In the genomic region with DNA sequence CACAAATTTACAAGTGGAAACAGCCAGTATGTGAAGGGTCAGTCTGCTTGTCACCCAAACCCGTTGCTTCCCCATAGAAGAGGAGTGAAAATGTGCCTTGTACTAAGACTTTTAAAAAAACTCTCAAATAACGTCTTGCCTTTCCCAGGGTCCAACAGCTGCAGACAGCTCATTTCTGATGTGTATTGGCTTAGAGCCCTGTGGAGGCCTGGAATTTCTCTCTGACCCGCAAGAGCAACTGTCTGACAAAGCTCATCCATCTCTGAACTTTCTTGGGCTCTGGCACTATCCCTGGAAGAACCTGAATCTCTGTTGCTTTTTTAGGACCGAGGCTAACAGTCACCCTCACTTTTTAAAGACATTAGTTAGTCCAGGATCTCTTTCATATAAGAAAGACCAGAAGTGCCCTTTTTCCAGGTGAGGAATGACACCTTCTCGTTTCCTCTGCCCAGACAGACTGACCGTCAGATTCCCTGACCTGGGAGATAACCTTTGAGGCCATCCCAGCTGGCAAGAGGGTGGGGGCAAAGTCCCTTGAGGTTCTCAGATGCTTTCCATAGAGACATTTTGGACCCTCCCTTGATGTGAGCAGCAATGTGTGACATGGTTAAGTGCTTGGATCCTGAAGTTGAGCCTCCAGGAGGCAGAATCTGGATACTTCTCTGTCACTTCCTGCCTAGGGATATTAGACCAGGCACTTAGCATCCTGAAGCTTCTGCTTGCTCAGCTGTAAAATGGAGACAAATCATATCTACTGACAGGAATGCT, we compare ENCODE assay signal across 17 cellular contexts. TPM values are rescaled to one million over a fixed set of nuclear protein-coding genes. Genes with fewer than 3 reads are reported as not detected.
DNase-seq lines count a peak whose midpoint lies in the region; ATAC-seq, FAIRE-seq and TF ChIP-seq lines count a peak whose summit lies in the region.
"Had no signal": no experiment of that assay in that cellular context is flagged by ENCODE, and none has a peak within 500 bp of the region (broad histone marks: within the 10 kb centered on the region; RNA-seq: fewer than 3 reads in every experiment).

No MANE protein-coding gene starts in this region.

- no peak overlapping the region for H2BK20ac ChIP-seq in H1 (ENCODE audit: low read length)

- no peak overlapping the region for H4K91ac ChIP-seq in H1 (replicated peaks; ENCODE audit: insufficient read length, low read length)

- H3K4me2 ChIP-seq in H1 (ENCODE audit: insufficient read depth in 1 of 2, low read depth in 2 of 2, low read length in 2 of 2) = no peak overlapping the region

- no peak for TF ChIP-seq RAD21 in H1 (IDR thresholded peaks at IDR 0.05 in 1 of 2, conservative IDR thresholded peaks at IDR 0.05 in 1 of 2; ENCODE audit: low read depth in 2 of 2, low read length in 2 of 2)

- DNase-seq in Right ventricle myocardium inferior (ENCODE audit: missing footprints) (no peak), right atrium auricular region (ENCODE audit: low spot score) (no peak), H1 (ENCODE audit: low read depth in 1 of 2, low spot score in 2 of 2) (no peak), right lobe of liver (no peak), upper lobe of right lung (no peak), epidermal melanocyte (ENCODE audit: insufficient read length, low spot score) (no peak), NCI-H69 (lab: John Stamatoyannopoulos, UW) (no peak)
- DNase-seq in activated CD8-positive, alpha-beta T cell treated with anti-CD3 and anti-CD28 coated beads, Interleukin-2, amount 10 ng/mL, durations not matched to agents 7 days and 5 days = no peak
- DNase-seq: 8988T; activated CD4-positive, alpha-beta T cell treated with anti-CD3 and anti-CD28 coated beads for 36 hours; activated T-cell treated with anti-CD3 and anti-CD28 coated beads, Interleukin-2, amount 50 U/mL, for 48 hours; kidney glomerular epithelial cell; natural killer cell; NCI-H1694 treated with DMSO at 0.1 percent for 48 hours; stimulated activated naive B cell treated with anti-CD40 and anti-IgM and Interleukin-4, amounts not matched to agents 10 μg/mL and 1 μg/mL and 100 μg/mL, for 72 hours had no signal

- CTCF ChIA-PET in H1 (lab: Charles Lee; ENCODE audit: partially characterized antibody) = interaction anchor here (0.7 to 43.0 kb wide), 11 partner anchors 9 to 95 kb away, joined by 3 to 908 read pairs (median 8); no protein-coding TSS in a partner anchor
- CTCF ChIA-PET in activated CD8-positive, alpha-beta T cell treated with anti-CD3 and anti-CD28 coated beads, Interleukin-2, amount 10 ng/mL, durations not matched to agents 7 days and 5 days (lab: Charles Lee) = interaction anchor here (0.9 to 1.2 kb wide), 3 partner anchors 12 to 16 kb away, joined by 3 to 5 read pairs (median 3); no protein-coding TSS in a partner anchor

- no peak overlapping the region for H2AK5ac ChIP-seq in H1 (ENCODE audit: low read depth, low read length)

- WGBS in H1 (ENCODE audit: extremely low coverage in 1 of 2, insufficient coverage in 1 of 2, insufficient read length in 1 of 2, insufficient replicate concordance in 2 of 2, low coverage in 1 of 2, low lambda C conversion rate in 2 of 2, missing lambda C conversion rate in 1 of 2), 2 experiments = 72% methylated on average over 6 of the region's 6 CpGs; no CpG with 5 or more reads in 1 of the 2 experiments
- 31% methylated on average over 4 of the region's 6 CpGs for WGBS in right lobe of liver (ENCODE audit: insufficient coverage, low coverage, low lambda C conversion rate, missing lambda C conversion rate)

- H2BK15ac ChIP-seq in H1 (ENCODE audit: low read length) = no peak overlapping the region

- H3K79me1 ChIP-seq in H1 (ENCODE audit: low read depth, low read length) = no peaks in the 10 kb centered on the region

- no peaks in the 10 kb centered on the region for H3K36me3 ChIP-seq in right atrium auricular region
- no peaks in the 10 kb centered on the region for H3K36me3 ChIP-seq in H1 (ENCODE audit: control insufficient read depth in 2 of 4, insufficient read depth in 4 of 4, low read length in 3 of 4)
- H3K36me3 ChIP-seq in right lobe of liver = no peaks in the 10 kb centered on the region
- no peaks in the 10 kb centered on the region for H3K36me3 ChIP-seq in upper lobe of right lung

- no peak overlapping the region for H2BK5ac ChIP-seq in H1 (ENCODE audit: low read depth, low read length)

- no peak overlapping the region for H3K23ac ChIP-seq in H1 (ENCODE audit: insufficient read length)

- H3K27ac Mint-ChIP-seq in activated CD8-positive, alpha-beta T cell treated with anti-CD3 and anti-CD28 coated beads, Interleukin-2, amount 10 ng/mL, durations not matched to agents 7 days and 5 days = no peak overlapping the region
- H3K27ac Mint-ChIP-seq: activated CD4-positive, alpha-beta T cell treated with anti-CD3 and anti-CD28 coated beads for 36 hours; natural killer cell; stimulated activated naive B cell treated with anti-CD40 and anti-IgM and Interleukin-4, amounts not matched to agents 10 μg/mL and 1 μg/mL and 100 μg/mL, for 72 hours had no signal

- H3K4me3 Mint-ChIP-seq in activated CD8-positive, alpha-beta T cell treated with anti-CD3 and anti-CD28 coated beads, Interleukin-2, amount 10 ng/mL, durations not matched to agents 7 days and 5 days = no peak overlapping the region
- H3K4me3 Mint-ChIP-seq: activated CD4-positive, alpha-beta T cell treated with anti-CD3 and anti-CD28 coated beads for 36 hours; natural killer cell; stimulated activated naive B cell treated with anti-CD40 and anti-IgM and Interleukin-4, amounts not matched to agents 10 μg/mL and 1 μg/mL and 100 μg/mL, for 72 hours had no signal

- no peak overlapping the region for H3K18ac ChIP-seq in H1 (ENCODE audit: extremely low read depth, low read length)

- POLR2A ChIA-PET in H1 (lab: Charles Lee; ENCODE audit: partially characterized antibody) = interaction anchor here (0.6 to 2.6 kb wide), 5 partner anchors 10 to 301 kb away, joined by 3 to 14 read pairs (median 3); no protein-coding TSS in a partner anchor
- POLR2A ChIA-PET in activated CD8-positive, alpha-beta T cell treated with anti-CD3 and anti-CD28 coated beads, Interleukin-2, amount 10 ng/mL, durations not matched to agents 7 days and 5 days (lab: Charles Lee) = no interaction called here

- no peaks in the 10 kb centered on the region for H3K9me3 ChIP-seq in right atrium auricular region
- no peaks in the 10 kb centered on the region for H3K9me3 ChIP-seq in H1 (ENCODE audit: insufficient read depth in 2 of 2, low read depth in 1 of 2, low read length in 1 of 2)
- no peaks in the 10 kb centered on the region for H3K9me3 ChIP-seq in right lobe of liver
- H3K9me3 ChIP-seq in upper lobe of right lung = no peaks in the 10 kb centered on the region

- H3K27ac ChIP-seq in right atrium auricular region = no peak overlapping the region
- no peak overlapping the region for H3K27ac ChIP-seq in H1 (ENCODE audit: low read depth, low read length)
- no peak overlapping the region for H3K27ac ChIP-seq in right lobe of liver
- no peak overlapping the region for H3K27ac ChIP-seq in upper lobe of right lung

- H3K4me1 Mint-ChIP-seq in activated CD8-positive, alpha-beta T cell treated with anti-CD3 and anti-CD28 coated beads, Interleukin-2, amount 10 ng/mL, durations not matched to agents 7 days and 5 days (ENCODE audit: low read depth) = peaks cover 2% of the 10 kb centered on the region

- TF ChIP-seq POLR2A in H1 (IDR thresholded peaks at IDR 0.05; ENCODE audit: control extremely low read depth in 1 of 2, low read depth in 2 of 2, low read length in 2 of 2) = no peak
- TF ChIP-seq POLR2A in right lobe of liver (IDR thresholded peaks at IDR 0.05) = no peak

- H3K14ac ChIP-seq in H1 (ENCODE audit: insufficient read length) = no peak overlapping the region

- no peak overlapping the region for H3K9ac ChIP-seq in H1 (replicated peaks in 1 of 4; ENCODE audit: extremely low read depth in 1 of 4, low read depth in 3 of 4, low read length in 3 of 4)

- H4K8ac ChIP-seq in H1 (ENCODE audit: extremely low read depth, insufficient read depth, low read length) = no peak overlapping the region

- no peak overlapping the region for H3K56ac ChIP-seq in H1 (replicated peaks; ENCODE audit: insufficient read length, low read depth, low read length)

- ATAC-seq in Right ventricle myocardium inferior (peak; percentile 30), right lobe of liver (peak; percentile 26 to 50 (median 36)), upper lobe of right lung (peak; percentile 16)
- no peak for ATAC-seq in activated CD8-positive, alpha-beta T cell treated with anti-CD3 and anti-CD28 coated beads, Interleukin-2, amount 10 ng/mL, durations not matched to agents 7 days and 5 days
- ATAC-seq: activated CD4-positive, alpha-beta T cell treated with anti-CD3 and anti-CD28 coated beads for 36 hours; natural killer cell; stimulated activated naive B cell treated with anti-CD40 and anti-IgM and Interleukin-4, amounts not matched to agents 10 μg/mL and 1 μg/mL and 100 μg/mL, for 72 hours had no signal

- FAIRE-seq in H1 (lab: Jason Lieb, UNC) = no peak
- FAIRE-seq: RCC 7860 had no signal

- H3K23me2 ChIP-seq in H1 (ENCODE audit: low read depth, low read length) = peaks cover 10% of the 10 kb centered on the region; the same call in 1 of the 2 replicates

- H3K27me3 Mint-ChIP-seq in activated CD8-positive, alpha-beta T cell treated with anti-CD3 and anti-CD28 coated beads, Interleukin-2, amount 10 ng/mL, durations not matched to agents 7 days and 5 days (ENCODE audit: low read depth) = peaks cover 30% of the 10 kb centered on the region

- no peak overlapping the region for H2BK12ac ChIP-seq in H1 (ENCODE audit: low read depth, low read length)

- H3K4ac ChIP-seq in H1 (replicated peaks; ENCODE audit: insufficient read length, low read depth, low read length) = no peak overlapping the region

- H3K9me3 Mint-ChIP-seq in activated CD8-positive, alpha-beta T cell treated with anti-CD3 and anti-CD28 coated beads, Interleukin-2, amount 10 ng/mL, durations not matched to agents 7 days and 5 days (ENCODE audit: insufficient read depth) = no peaks in the 10 kb centered on the region
- H3K9me3 Mint-ChIP-seq: natural killer cell; stimulated activated naive B cell treated with anti-CD40 and anti-IgM and Interleukin-4, amounts not matched to agents 10 μg/mL and 1 μg/mL and 100 μg/mL, for 72 hours had no signal

- no peak overlapping the region for H2BK120ac ChIP-seq in H1 (replicated peaks; ENCODE audit: low read depth, low read length)

- TF ChIP-seq EP300 in H1 (IDR thresholded peaks at IDR 0.05; ENCODE audit: borderline replicate concordance in 1 of 2, low read depth in 2 of 2, low read length in 2 of 2) = no peak

- H2AFZ ChIP-seq in H1 (ENCODE audit: low read length) = no peak overlapping the region

- no peak overlapping the region for H4K5ac ChIP-seq in H1 (ENCODE audit: insufficient read length, low read depth, low read length)

- intact Hi-C loops in Right ventricle myocardium inferior (cut with DNase I) = no loop called here
- intact Hi-C loops in right lobe of liver (cut with DNase I) = no loop called here
- intact Hi-C loops in upper lobe of right lung (cut with DNase I) = no loop called here

- no peaks in the 10 kb centered on the region for H3K79me2 ChIP-seq in H1 (ENCODE audit: control insufficient read depth in 1 of 2, insufficient read depth in 2 of 2, low read length in 2 of 2)

- TF ChIP-seq CTCF in right atrium auricular region (IDR thresholded peaks at IDR 0.05) = no peak
- TF ChIP-seq CTCF in H1 (IDR thresholded peaks at IDR 0.05; ENCODE audit: control extremely low read depth in 1 of 3, insufficient read depth in 1 of 3, low read depth in 1 of 3, low read length in 3 of 3) = no peak
- no peak for TF ChIP-seq CTCF in right lobe of liver (IDR thresholded peaks at IDR 0.05)
- no peak for TF ChIP-seq CTCF in upper lobe of right lung (IDR thresholded peaks at IDR 0.05)

- H3K36me3 Mint-ChIP-seq in activated CD8-positive, alpha-beta T cell treated with anti-CD3 and anti-CD28 coated beads, Interleukin-2, amount 10 ng/mL, durations not matched to agents 7 days and 5 days (ENCODE audit: low read depth) = no peaks in the 10 kb centered on the region
- H3K36me3 Mint-ChIP-seq: natural killer cell; stimulated activated naive B cell treated with anti-CD40 and anti-IgM and Interleukin-4, amounts not matched to agents 10 μg/mL and 1 μg/mL and 100 μg/mL, for 72 hours had no signal

- H4K20me1 ChIP-seq in H1 (replicated peaks in 1 of 2; ENCODE audit: control insufficient read depth in 1 of 2, insufficient read depth in 2 of 2, low read length in 2 of 2) = peaks cover 0 to 3% of the 10 kb centered on the region in 2 experiments

- no peak overlapping the region for H3K4me3 ChIP-seq in right atrium auricular region
- no peak overlapping the region for H3K4me3 ChIP-seq in H1 (ENCODE audit: extremely low read depth in 1 of 4, insufficient read depth in 2 of 4, low read depth in 3 of 4, low read length in 4 of 4)
- H3K4me3 ChIP-seq in right lobe of liver = no peak overlapping the region
- no peak overlapping the region for H3K4me3 ChIP-seq in upper lobe of right lung

- H3K4me1 ChIP-seq in right atrium auricular region (peaks cover 0 to 20% of the 10 kb centered on the region in 2 donors), H1 (replicated peaks in 1 of 4; ENCODE audit: control insufficient read depth in 3 of 4, insufficient read depth in 4 of 4, low read length in 3 of 4) (peaks cover 10 to 25% (median 21%) of the 10 kb centered on the region in 4 experiments), right lobe of liver (no peaks in the 10 kb centered on the region), upper lobe of right lung (peaks cover 16% of the 10 kb centered on the region)

- no peaks in the 10 kb centered on the region for H3K27me3 ChIP-seq in right atrium auricular region
- peaks cover 6 to 22% (median 18%) of the 10 kb centered on the region in 4 experiments; a peak in 6 of 7 replicates for H3K27me3 ChIP-seq in H1 (replicated peaks in 1 of 4; ENCODE audit: control insufficient read depth in 3 of 4, extremely low read depth in 1 of 4, insufficient read depth in 3 of 4, low read length in 3 of 4)
- H3K27me3 ChIP-seq in right lobe of liver = peaks cover 0 to 12% of the 10 kb centered on the region in 2 donors
- H3K27me3 ChIP-seq in upper lobe of right lung = peaks cover 26% of the 10 kb centered on the region

RNA-seq across cellular contexts. Expression of gene NODAL, which starts 4.4 kb away (rescaled TPM):
- total RNA-seq in Right ventricle myocardium inferior (not detected), right atrium auricular region (not detected), right lobe of liver (not detected), upper lobe of right lung (not detected)
- total RNA-seq in H1 (2021; fragmentation: NEBNext Ultra II Directional; extraction: Animal tissue kit (Norgen Biotek cat#: 25700)) = 6.3 and 7.3 TPM in 2 replicates
- 2.0 and 5.0 TPM in 2 replicates for polyA plus RNA-seq in H1 (2011; rRNA removed)
- 4.8 TPM for polyA plus RNA-seq in H1 (2011; cell fraction: cytosol; rRNA removed)
- polyA plus RNA-seq in H1 (2011; cell fraction: nucleus; rRNA removed) = 3.7 TPM
- polyA plus RNA-seq in H1 (2012, experiment 1 of 2) = 2.3 to 2.6 TPM (median 2.5 TPM) in 4 replicates
- polyA plus RNA-seq in H1 (2012, experiment 2 of 2) = 2.1 TPM
- 25.4 TPM for polyA plus RNA-seq in H1 (2013, experiment 1 of 2)
- polyA plus RNA-seq in H1 (2013, experiment 2 of 2) = 29.4 TPM
- 2.7 and 6.4 TPM in 2 replicates for polyA minus RNA-seq in H1 (2011; rRNA and poly(A)+ RNA removed)
- polyA minus RNA-seq in H1 (2011; cell fraction: cytosol; rRNA and poly(A)+ RNA removed) = 2.6 TPM
- polyA minus RNA-seq in H1 (2011; cell fraction: nucleus; rRNA and poly(A)+ RNA removed) = 1.2 TPM
- not detected for total RNA-seq in activated CD8-positive, alpha-beta T cell treated with anti-CD3 and anti-CD28 coated beads, Interleukin-2, amount 10 ng/mL, durations not matched to agents 7 days and 5 days
- total RNA-seq: activated CD4-positive, alpha-beta T cell treated with anti-CD3 and anti-CD28 coated beads for 36 hours; H4; natural killer cell had no signal

RNA-seq across cellular contexts. Expression of gene PALD1, which starts 32.7 kb away (rescaled TPM):
- 5.1 TPM for total RNA-seq in Right ventricle myocardium inferior
- total RNA-seq in right atrium auricular region = 1 to 10 TPM; 4.9 to 8.5 TPM
- total RNA-seq in H1 (2021; fragmentation: NEBNext Ultra II Directional; extraction: Animal tissue kit (Norgen Biotek cat#: 25700)) = 31.8 and 32.8 TPM in 2 replicates
- polyA plus RNA-seq in H1 (2011; rRNA removed) = 13.3 and 23.2 TPM in 2 replicates
- polyA plus RNA-seq in H1 (2011; cell fraction: cytosol; rRNA removed) = 20.2 TPM
- polyA plus RNA-seq in H1 (2011; cell fraction: nucleus; rRNA removed) = 40.0 TPM
- 16.7 to 24.5 TPM (median 21.7 TPM) in 4 replicates for polyA plus RNA-seq in H1 (2012, experiment 1 of 2)
- polyA plus RNA-seq in H1 (2012, experiment 2 of 2) = 17.2 TPM
- polyA plus RNA-seq in H1 (2013, experiment 1 of 2) = 14.7 TPM
- polyA plus RNA-seq in H1 (2013, experiment 2 of 2) = 15.6 TPM
- 15.4 and 21.3 TPM in 2 replicates for polyA minus RNA-seq in H1 (2011; rRNA and poly(A)+ RNA removed)
- 16.5 TPM for polyA minus RNA-seq in H1 (2011; cell fraction: cytosol; rRNA and poly(A)+ RNA removed)
- polyA minus RNA-seq in H1 (2011; cell fraction: nucleus; rRNA and poly(A)+ RNA removed) = 13.8 TPM
- total RNA-seq in right lobe of liver = 1 to 10 TPM in 4 of 6 experiments, under 1 TPM in 2; 0.81 to 2.9 (median 1.3) TPM
- total RNA-seq in upper lobe of right lung = 27.0 TPM
- total RNA-seq in activated CD8-positive, alpha-beta T cell treated with anti-CD3 and anti-CD28 coated beads, Interleukin-2, amount 10 ng/mL, durations not matched to agents 7 days and 5 days = 1 to 10 TPM; 6.2 to 6.5 TPM

RNA-seq across cellular contexts. Expression of gene EIF4EBP2, which starts 42.0 kb away (rescaled TPM):
- total RNA-seq in Right ventricle myocardium inferior (91.6 TPM), right atrium auricular region (100 to 1,000 TPM in 1 of 2 donors, 10 to 100 TPM in 1; 90.0 to 116 TPM), right lobe of liver (10 to 100 TPM; 21.0 to 80.8 (median 56.7) TPM), upper lobe of right lung (79.3 TPM)
- total RNA-seq in H1 (2021; fragmentation: NEBNext Ultra II Directional; extraction: Animal tissue kit (Norgen Biotek cat#: 25700)) = 138 and 144 TPM in 2 replicates
- 39.8 and 55.3 TPM in 2 replicates for polyA plus RNA-seq in H1 (2011; rRNA removed)
- polyA plus RNA-seq in H1 (2011; cell fraction: cytosol; rRNA removed) = 52.3 TPM
- polyA plus RNA-seq in H1 (2011; cell fraction: nucleus; rRNA removed) = 21.0 TPM
- 53.7 to 103 TPM (median 70.1 TPM) in 4 replicates for polyA plus RNA-seq in H1 (2012, experiment 1 of 2)
- 48.9 TPM for polyA plus RNA-seq in H1 (2012, experiment 2 of 2)
- polyA plus RNA-seq in H1 (2013, experiment 1 of 2) = 91.9 TPM
- polyA plus RNA-seq in H1 (2013, experiment 2 of 2) = 93.4 TPM
- 97.9 and 109 TPM in 2 replicates for polyA minus RNA-seq in H1 (2011; rRNA and poly(A)+ RNA removed)
- polyA minus RNA-seq in H1 (2011; cell fraction: cytosol; rRNA and poly(A)+ RNA removed) = 67.6 TPM
- 38.6 TPM for polyA minus RNA-seq in H1 (2011; cell fraction: nucleus; rRNA and poly(A)+ RNA removed)
- 10 to 100 TPM; 58.7 to 60.8 TPM for total RNA-seq in activated CD8-positive, alpha-beta T cell treated with anti-CD3 and anti-CD28 coated beads, Interleukin-2, amount 10 ng/mL, durations not matched to agents 7 days and 5 days
